17 cellular contexts compared by ENCODE assay signal in the genomic region with DNA sequence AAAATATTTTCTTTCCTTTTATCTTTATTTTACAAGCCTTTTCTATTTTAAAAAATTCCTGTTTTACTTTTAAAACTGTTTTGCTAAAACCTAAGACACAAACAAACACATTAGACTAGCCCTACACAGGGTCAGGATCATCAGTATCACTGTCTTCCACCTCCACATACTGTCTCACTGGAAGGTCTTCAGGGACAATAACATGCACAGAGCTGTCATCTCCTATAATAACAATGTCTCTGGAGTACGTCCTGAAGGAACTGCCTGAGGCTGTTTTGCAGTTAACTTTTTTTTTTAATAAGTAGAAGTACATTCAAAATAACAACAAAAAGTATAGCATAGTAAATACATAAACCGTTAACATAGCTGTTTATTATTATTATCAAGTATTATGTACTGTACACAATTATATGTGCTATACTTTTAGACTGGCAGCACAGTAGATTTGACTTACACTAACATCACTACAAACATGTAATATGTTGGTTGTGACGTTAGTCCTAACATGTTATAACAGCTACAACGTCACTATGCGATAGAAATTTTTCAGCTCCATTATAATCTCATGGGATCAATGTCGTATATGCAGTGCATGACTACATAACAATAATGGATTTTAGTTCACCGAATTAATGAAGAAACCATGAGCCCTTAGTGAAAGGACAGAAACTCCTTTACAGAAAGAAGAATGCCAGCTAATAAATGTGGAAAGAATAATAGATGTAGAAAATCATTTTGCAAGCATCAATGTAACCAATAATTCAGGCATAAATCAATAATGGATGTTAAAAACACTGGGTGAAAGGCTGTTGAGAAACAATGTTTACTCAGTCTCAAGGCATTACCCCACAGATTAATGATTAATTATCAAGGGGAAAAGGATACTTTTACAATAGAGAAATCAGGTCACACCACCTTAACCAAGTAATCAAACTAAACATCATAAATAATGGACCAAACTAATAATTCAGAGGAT. TPM values are rescaled to one million over a fixed set of nuclear protein-coding genes. Genes with fewer than 3 reads are reported as not detected.
DNase-seq lines count a peak whose midpoint lies in the region; ATAC-seq, FAIRE-seq and TF ChIP-seq lines count a peak whose summit lies in the region.
"Had no signal": no experiment of that assay in that cellular context is flagged by ENCODE, and none has a peak within 500 bp of the region (broad histone marks: within the 10 kb centered on the region; RNA-seq: fewer than 3 reads in every experiment).

No MANE protein-coding gene starts in this region.

- H3K4me1 Mint-ChIP-seq in activated T-cell treated with anti-CD3 and anti-CD28 coated beads, Interleukin-2, amount 50 U/mL, for 72 hours (ENCODE audit: low read depth), result peaks cover 34% of the 10 kb centered on the region

- H3K36me3 ChIP-seq in kidney (ENCODE audit: control insufficient read depth in 1 of 2, insufficient read depth in 2 of 2, low read length in 2 of 2) (no peaks in the 10 kb centered on the region), tibial nerve (no peaks in the 10 kb centered on the region)
- H3K36me3 ChIP-seq: ovary had no signal

- H3K27me3 ChIP-seq in tibial nerve, result no peaks in the 10 kb centered on the region
- H3K27me3 ChIP-seq: ovary had no signal

- intact Hi-C loops in kidney (cut with DNase I), result no loop called here

- in situ Hi-C loops in SK-MEL-5 (cut with HindIII; ENCODE audit: low pct_unique_long_range_greater_than_20kb, low sequenced_read_pairs), result loop anchor here (25.0 kb wide), 1 partner anchor 151 kb away; no protein-coding TSS in a partner anchor

- no peak for TF ChIP-seq EP300 in tibial nerve (IDR thresholded peaks at IDR 0.05)

- TF ChIP-seq POLR2A in tibial nerve (IDR thresholded peaks at IDR 0.05), result no peak

- H3K4me3 ChIP-seq in kidney (ENCODE audit: low read length in 2 of 2), result no peak overlapping the region
- no peak overlapping the region for H3K4me3 ChIP-seq in tibial nerve
- H3K4me3 ChIP-seq: lung, ovary had no signal

- DNase-seq in activated T-cell treated with anti-CD3 and anti-CD28 coated beads, Interleukin-2, amount 50 U/mL, for 72 hours, result no peak
- DNase-seq in activated T-cell treated with anti-CD3 and anti-CD28 coated beads, Interleukin-2, amount 50 U/mL, for 1 hour, result no peak
- peak; percentile 19 for DNase-seq in SK-MEL-5 (ENCODE audit: low read depth, low spot score)
- DNase-seq in kidney, result no peak
- no peak for DNase-seq in tibial nerve (ENCODE audit: low spot score in 2 of 2)
- DNase-seq in activated effector memory CD4-positive, alpha-beta T cell treated with Interleukin-2 at 50 U/mL for 16 hours, result no peak
- DNase-seq in SKM-1 treated with dmso at 0.1 percent for 144 hours (lab: John Stamatoyannopoulos, UW; ENCODE audit: unreplicated experiment), result no peak
- DNase-seq: AML-193, GF-D8, head of caudate nucleus, KBM-7, NCI-H187 treated with DMSO at 0.1 percent for 48 hours, NCI-H82, ovary had no signal

- TF ChIP-seq CTCF in kidney (IDR thresholded peaks at IDR 0.05; ENCODE audit: borderline replicate concordance, extremely low read depth, insufficient read depth) (no peak), tibial nerve (IDR thresholded peaks at IDR 0.05) (no peak)

- no peak overlapping the region for H3K27ac ChIP-seq in kidney (ENCODE audit: low read depth in 2 of 2, low read length in 2 of 2)
- peak overlapping the region in 3 of 4 donors; percentile 20 to 62 (median 24) for H3K27ac ChIP-seq in tibial nerve
- H3K27ac ChIP-seq: ovary had no signal

- no peak overlapping the region for H3K9ac ChIP-seq in kidney (ENCODE audit: low read length in 2 of 2)

- H3K4me3 Mint-ChIP-seq in activated T-cell treated with anti-CD3 and anti-CD28 coated beads, Interleukin-2, amount 50 U/mL, for 72 hours, result peak overlapping the region in 1 of 2 donors; percentile 52

- H3K27ac Mint-ChIP-seq in activated T-cell treated with anti-CD3 and anti-CD28 coated beads, Interleukin-2, amount 50 U/mL, for 72 hours, result peak overlapping the region; percentile 88

- WGBS in tibial nerve, 2 donors, result 53% methylated on average over 7 of the region's 7 CpGs

- H3K36me3 Mint-ChIP-seq in activated T-cell treated with anti-CD3 and anti-CD28 coated beads, Interleukin-2, amount 50 U/mL, for 72 hours (ENCODE audit: insufficient read depth in 2 of 2), result peaks cover 0 to 2% of the 10 kb centered on the region in 2 donors

- H3K4me1 ChIP-seq in kidney (ENCODE audit: control insufficient read depth in 1 of 2, insufficient read depth in 1 of 2, low read depth in 1 of 2, low read length in 2 of 2) (peaks cover 3 to 12% of the 10 kb centered on the region in 2 donors), tibial nerve (peaks cover 0 to 43% (median 3%) of the 10 kb centered on the region in 4 donors)

- peaks cover 0 to under 1% of the 10 kb centered on the region in 2 donors for H3K9me3 Mint-ChIP-seq in activated T-cell treated with anti-CD3 and anti-CD28 coated beads, Interleukin-2, amount 50 U/mL, for 72 hours

- H3K9me3 ChIP-seq in kidney (ENCODE audit: control insufficient read depth in 1 of 2, low read length in 2 of 2) (no peaks in the 10 kb centered on the region), tibial nerve (no peaks in the 10 kb centered on the region)
- H3K9me3 ChIP-seq: ovary had no signal

- no peak for ATAC-seq in activated T-cell treated with anti-CD3 and anti-CD28 coated beads, Interleukin-2, amount 50 U/mL, for 72 hours (replicated peaks in 1 of 2)
- no peak for ATAC-seq in HG02571 (IDR thresholded peaks at IDR 0.05; ENCODE audit: unreplicated experiment)
- ATAC-seq: Right ventricle myocardium inferior had no signal

- no peaks in the 10 kb centered on the region for H3K27me3 Mint-ChIP-seq in activated T-cell treated with anti-CD3 and anti-CD28 coated beads, Interleukin-2, amount 50 U/mL, for 72 hours (ENCODE audit: low read depth)

- FAIRE-seq in kidney (lab: Jason Lieb, UNC), result peak; percentile 93

RNA-seq across cellular contexts. Expression of gene FBXW7, which starts 49.2 kb away (rescaled TPM):
- total RNA-seq in activated T-cell treated with anti-CD3 and anti-CD28 coated beads, Interleukin-2, amount 50 U/mL, for 72 hours, result 10 to 100 TPM; 37.6 to 40.9 TPM
- 16.7 and 25.0 TPM in 2 replicates for total RNA-seq in SK-MEL-5 (2014; rRNA removed; shearing (Covaris generic))
- 5.6 and 5.9 TPM in 2 replicates for polyA plus RNA-seq in SK-MEL-5 (2015; cell fraction: cytosol; rRNA removed)
- 38.2 and 39.9 TPM in 2 replicates for polyA plus RNA-seq in SK-MEL-5 (2015; cell fraction: nucleus; rRNA removed)
- total RNA-seq in kidney, result 64.0 TPM
- 5.5 TPM for polyA plus RNA-seq in kidney (ENCODE audit: insufficient read depth, low read depth, low replicate concordance)
- total RNA-seq in tibial nerve, result 10 to 100 TPM; 40.8 to 85.7 (median 62.1) TPM

Comparison
In these comparisons a context has a peak if more than half of its experiments do, and no peak if none do; other contexts are left out.
1. H3K27ac ChIP-seq: peak in tibial nerve (3 of 4); none in kidney (0 of 2).